1 cellular context compared by ENCODE assay signal in the genomic region with DNA sequence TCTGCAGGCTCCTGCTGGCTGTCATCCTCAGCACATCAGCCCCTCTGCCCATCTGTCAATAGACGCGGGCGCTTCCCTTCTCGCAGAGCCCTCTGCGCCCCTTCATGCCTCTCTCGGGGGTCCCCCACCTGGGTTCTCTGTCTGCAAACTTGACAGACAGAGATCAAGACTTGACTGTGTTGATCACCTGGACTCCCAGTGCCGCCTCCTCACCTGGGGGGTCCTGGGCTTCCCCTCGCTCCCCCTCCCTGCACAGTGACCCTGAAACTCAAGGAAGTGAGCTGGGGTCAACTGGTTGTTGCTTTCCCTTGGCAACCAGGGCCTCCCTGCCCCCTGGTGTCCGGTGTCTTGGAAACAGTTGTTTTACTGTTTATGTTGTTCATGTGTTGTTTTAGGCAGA.
TF ChIP-seq lines count a peak whose summit lies in the region.

No MANE protein-coding gene starts in this region.

TF ChIP-seq in K562, 482 proteins besides CTCF, POLR2A, EP300 and RAD21:
- TF ChIP-seq RFX1 (IDR thresholded peaks at IDR 0.05) (peak; percentile 16; the same call in 1 of the 2 replicates), EGR1 (conservative IDR thresholded peaks at IDR 0.05) (no peak)
